ENCODE assay signal across 29 cellular contexts in genomic region chr2:122804494-122804893, GRCh38.
"Had no signal": no experiment of that assay in that cellular context is flagged by ENCODE, and none has a peak within 500 bp of the region (broad histone marks: within the 10 kb centered on the region; RNA-seq: fewer than 3 reads in every experiment).

No MANE protein-coding gene starts in this region.

- H3K27ac ChIP-seq: epithelial cell of prostate, esophagus squamous epithelium, left lung, lower lobe of right lung, suprapubic skin, tibial nerve had no signal

- H3K27me3 ChIP-seq: esophagus squamous epithelium, left lung, suprapubic skin, tibial nerve had no signal

- DNase-seq: activated CD4-positive, alpha-beta T cell treated with anti-CD3 and anti-CD28 coated beads for 1 hour; activated CD4-positive, alpha-beta T cell treated with anti-CD3 and anti-CD28 coated beads, Interleukin-2, amount 50 U/mL, for 1 hour; activated CD8-positive, alpha-beta T cell treated with anti-CD3 and anti-CD28 coated beads for 36 hours; activated gamma-delta T cell treated with Interleukin-2 at 50 U/mL for 16 hours; activated naive CD4-positive, alpha-beta T cell treated with anti-CD3 and anti-CD28 coated beads, Interleukin-2, amount 50 U/mL, for 16 hours; activated T-cell treated with anti-CD3 and anti-CD28 coated beads, Interleukin-2, amount 50 U/mL, for 4 hours; amygdala; dermis blood vessel endothelial cell; effector CD4-positive, alpha-beta T cell; esophagus squamous epithelium; left lung; lower lobe of right lung; mesendoderm; posterior cingulate gyrus; right cardiac atrium; stimulated activated CD4-positive, alpha-beta T cell treated with anti-CD3 and anti-CD28 coated beads, Interleukin-15, amount 100 ng/mL, for 24 hours; stimulated activated CD4-positive, alpha-beta T cell treated with anti-CD3 and anti-CD28 coated beads, Interleukin-2, amount 100 ng/mL, for 24 hours; stimulated activated naive CD4-positive, alpha-beta T cell; T-helper 9 cell had no signal

- H3K4me3 ChIP-seq: esophagus squamous epithelium, left lung, lower lobe of right lung, suprapubic skin, tibial nerve had no signal

- H3K27me3 Mint-ChIP-seq: activated CD8-positive, alpha-beta T cell treated with anti-CD3 and anti-CD28 coated beads for 36 hours; activated T-helper 17 cell treated with anti-CD3 and anti-CD28 coated beads, Interleukin-2, amount 50 U/mL, for 72 hours; natural killer cell treated with Interleukin-12 subunit alpha and Interleukin-12 subunit beta and Interleukin-15 and Interleukin-18, amount 100 ng/mL, for 72 hours had no signal

- H3K9me3 Mint-ChIP-seq: activated CD8-positive, alpha-beta T cell treated with anti-CD3 and anti-CD28 coated beads for 36 hours had no signal

- FAIRE-seq: colon, frontal cortex, islet of Langerhans had no signal

- H3K36me3 ChIP-seq: esophagus squamous epithelium, left lung, lower lobe of right lung, suprapubic skin, tibial nerve had no signal

- H3K4me1 ChIP-seq: esophagus squamous epithelium, left lung, lower lobe of right lung, suprapubic skin, tibial nerve had no signal

- H3K4me1 Mint-ChIP-seq: activated T-helper 17 cell treated with anti-CD3 and anti-CD28 coated beads, Interleukin-2, amount 50 U/mL, for 72 hours; WTC11 had no signal

- H3K9me3 ChIP-seq: lower lobe of right lung had no signal

- H3K4me3 Mint-ChIP-seq: activated CD8-positive, alpha-beta T cell treated with anti-CD3 and anti-CD28 coated beads for 36 hours; activated T-cell treated with anti-CD3 and anti-CD28 coated beads, Interleukin-2, amount 50 U/mL, for 4 hours; activated T-helper 17 cell treated with anti-CD3 and anti-CD28 coated beads, Interleukin-2, amount 50 U/mL, for 72 hours; natural killer cell treated with Interleukin-12 subunit alpha and Interleukin-12 subunit beta and Interleukin-15 and Interleukin-18, amount 100 ng/mL, for 72 hours; T-helper 1 cell treated with Interleukin-12 subunit alpha and Interleukin-12 subunit beta and Interleukin-4 antibody, amounts not matched to agents 30 μg/mL and 1 μg/mL, for 36 hours; WTC11 had no signal

- H3K27ac Mint-ChIP-seq: activated CD8-positive, alpha-beta T cell treated with anti-CD3 and anti-CD28 coated beads for 36 hours; activated T-helper 17 cell treated with anti-CD3 and anti-CD28 coated beads, Interleukin-2, amount 50 U/mL, for 72 hours; natural killer cell treated with Interleukin-12 subunit alpha and Interleukin-12 subunit beta and Interleukin-15 and Interleukin-18, amount 100 ng/mL, for 72 hours; T-helper 1 cell treated with Interleukin-12 subunit alpha and Interleukin-12 subunit beta and Interleukin-4 antibody, amounts not matched to agents 30 μg/mL and 1 μg/mL, for 36 hours; WTC11 had no signal

- ATAC-seq: activated CD8-positive, alpha-beta T cell treated with anti-CD3 and anti-CD28 coated beads for 36 hours; activated T-cell treated with anti-CD3 and anti-CD28 coated beads, Interleukin-2, amount 50 U/mL, for 4 hours; activated T-helper 17 cell treated with anti-CD3 and anti-CD28 coated beads, Interleukin-2, amount 50 U/mL, for 72 hours; left lung; lower lobe of right lung; natural killer cell treated with Interleukin-12 subunit alpha and Interleukin-12 subunit beta and Interleukin-15 and Interleukin-18, amount 100 ng/mL, for 72 hours; right cardiac atrium; WTC11 had no signal
